Comparison of ENCODE assay signal across 13 cellular contexts in the genomic region with DNA sequence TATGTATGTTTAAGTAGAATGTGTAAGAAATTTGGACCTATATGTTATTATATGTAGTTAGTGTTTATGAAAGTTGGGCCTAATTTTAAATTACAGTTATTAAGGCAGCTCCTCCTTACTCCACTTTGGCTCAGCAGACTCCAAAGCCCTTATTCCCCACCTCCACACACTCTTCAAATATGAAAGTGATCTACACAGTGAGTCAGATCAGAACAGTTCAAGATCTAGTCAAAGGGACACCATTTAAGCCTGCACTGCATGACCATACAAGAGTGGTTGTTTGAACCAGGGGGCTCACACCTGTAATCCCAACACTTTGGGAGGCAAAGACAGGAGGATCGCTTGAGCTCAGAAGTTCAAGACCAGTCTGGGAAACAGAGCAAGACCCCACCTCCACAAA. TPM values are rescaled to one million over a fixed set of nuclear protein-coding genes. Genes with fewer than 3 reads are reported as not detected.
DNase-seq lines count a peak whose midpoint lies in the region; ATAC-seq and TF ChIP-seq lines count a peak whose summit lies in the region.
"Had no signal": no experiment of that assay in that cellular context is flagged by ENCODE, and none has a peak within 500 bp of the region (broad histone marks: within the 10 kb centered on the region; RNA-seq: fewer than 3 reads in every experiment).

No MANE protein-coding gene starts in this region.

- peaks cover 0 to 3% of the 10 kb centered on the region in 2 donors for H3K27me3 Mint-ChIP-seq in natural killer cell treated with Interleukin-12 subunit alpha and Interleukin-12 subunit beta and Interleukin-15 and Interleukin-18, amount 100 ng/mL, for 72 hours
- H3K27me3 Mint-ChIP-seq in natural killer cell (ENCODE audit: low read depth in 2 of 2), result peaks cover 0 to 6% of the 10 kb centered on the region in 2 donors

- DNase-seq in natural killer cell treated with Interleukin-12 subunit alpha and Interleukin-12 subunit beta and Interleukin-15 and Interleukin-18, amount 100 ng/mL, for 72 hours (ENCODE audit: low spot score), result no peak
- DNase-seq in natural killer cell (no peak), Karpas-422 (peak; percentile 16), right cardiac atrium (no peak), psoas muscle (no peak), G401 (ENCODE audit: low spot score) (no peak), thyroid gland (no peak)
- DNase-seq: dorsolateral prefrontal cortex; left cardiac atrium; NCI-H510A treated with DMSO at 0.1 percent for 48 hours; stimulated activated naive CD4-positive, alpha-beta T cell had no signal

- H3K9me3 Mint-ChIP-seq in natural killer cell treated with Interleukin-12 subunit alpha and Interleukin-12 subunit beta and Interleukin-15 and Interleukin-18, amount 100 ng/mL, for 72 hours, result no peaks in the 10 kb centered on the region
- H3K9me3 Mint-ChIP-seq in natural killer cell, result no peaks in the 10 kb centered on the region
- H3K9me3 Mint-ChIP-seq: neural progenitor cell had no signal

- H3K4me3 Mint-ChIP-seq in natural killer cell treated with Interleukin-12 subunit alpha and Interleukin-12 subunit beta and Interleukin-15 and Interleukin-18, amount 100 ng/mL, for 72 hours, result no peak overlapping the region
- H3K4me3 Mint-ChIP-seq in natural killer cell, result no peak overlapping the region
- H3K4me3 Mint-ChIP-seq: neural progenitor cell had no signal

- H4K20me1 ChIP-seq in Karpas-422 (ENCODE audit: insufficient read depth, low read depth, low read length), result no peaks in the 10 kb centered on the region

- peaks cover 29 to 30% of the 10 kb centered on the region in 2 donors for H3K4me1 Mint-ChIP-seq in natural killer cell treated with Interleukin-12 subunit alpha and Interleukin-12 subunit beta and Interleukin-15 and Interleukin-18, amount 100 ng/mL, for 72 hours (ENCODE audit: low read depth in 2 of 2)
- peaks cover 30 to 36% of the 10 kb centered on the region in 2 donors for H3K4me1 Mint-ChIP-seq in natural killer cell

- no peak overlapping the region for H2AFZ ChIP-seq in Karpas-422 (ENCODE audit: low read length)
- H2AFZ ChIP-seq: neural progenitor cell had no signal

- no peaks in the 10 kb centered on the region for H3K79me2 ChIP-seq in Karpas-422 (ENCODE audit: low read length)

- no peak overlapping the region for H3K27ac Mint-ChIP-seq in natural killer cell treated with Interleukin-12 subunit alpha and Interleukin-12 subunit beta and Interleukin-15 and Interleukin-18, amount 100 ng/mL, for 72 hours
- H3K27ac Mint-ChIP-seq in natural killer cell, result no peak overlapping the region
- H3K27ac Mint-ChIP-seq: neural progenitor cell had no signal

- peak; percentile 70 to 78 for ATAC-seq in natural killer cell treated with Interleukin-12 subunit alpha and Interleukin-12 subunit beta and Interleukin-15 and Interleukin-18, amount 100 ng/mL, for 72 hours
- no peak for ATAC-seq in natural killer cell
- peak; percentile 53 for ATAC-seq in HG02623 (IDR thresholded peaks at IDR 0.05; ENCODE audit: unreplicated experiment)
- no peak for ATAC-seq in right cardiac atrium
- no peak for ATAC-seq in psoas muscle
- ATAC-seq: left cardiac atrium had no signal

- intact Hi-C loops in natural killer cell (cut with micrococcal nuclease) (no loop called here), right cardiac atrium (cut with DNase I) (no loop called here), psoas muscle (cut with DNase I) (no loop called here), thyroid gland (cut with DNase I) (no loop called here)

- H3K4me1 ChIP-seq in Karpas-422 (ENCODE audit: low read length) (no peaks in the 10 kb centered on the region), right cardiac atrium (ENCODE audit: control insufficient read depth, insufficient read depth, low read length) (peaks cover 6% of the 10 kb centered on the region), psoas muscle (no peaks in the 10 kb centered on the region), thyroid gland (peaks cover 0 to 5% of the 10 kb centered on the region in 2 donors)

- TF ChIP-seq POLR2A in thyroid gland (IDR thresholded peaks at IDR 0.05), result no peak

- H3K27ac ChIP-seq in Karpas-422 (ENCODE audit: low read length) (no peak overlapping the region), right cardiac atrium (ENCODE audit: low read length) (no peak overlapping the region), psoas muscle (no peak overlapping the region), thyroid gland (no peak overlapping the region)
- H3K27ac ChIP-seq: dorsolateral prefrontal cortex, neural progenitor cell had no signal

- in situ Hi-C loops in G401 (cut with HindIII; ENCODE audit: low sequenced_read_pairs), result no loop called here

- H3K4me2 ChIP-seq in Karpas-422 (ENCODE audit: low read depth, low read length, poor library complexity, severe bottlenecking), result no peak overlapping the region
- H3K4me2 ChIP-seq: neural progenitor cell had no signal

- H3K9ac ChIP-seq in Karpas-422 (ENCODE audit: low read length), result no peak overlapping the region
- H3K9ac ChIP-seq: neural progenitor cell had no signal

- no peaks in the 10 kb centered on the region for H3K36me3 Mint-ChIP-seq in natural killer cell treated with Interleukin-12 subunit alpha and Interleukin-12 subunit beta and Interleukin-15 and Interleukin-18, amount 100 ng/mL, for 72 hours
- H3K36me3 Mint-ChIP-seq in natural killer cell, result no peaks in the 10 kb centered on the region
- H3K36me3 Mint-ChIP-seq: neural progenitor cell had no signal

- WGBS in right cardiac atrium, result 98% methylated on average over 1 of the region's 1 CpG
- WGBS in psoas muscle, 3 donors, result 93 to 100% (median 100%) methylated on average over 1 of the region's 1 CpG
- WGBS in thyroid gland, 2 donors, result 93 to 100% methylated on average over 1 of the region's 1 CpG

- TF ChIP-seq CTCF in natural killer cell (IDR thresholded peaks at IDR 0.05) (no peak), psoas muscle (IDR thresholded peaks at IDR 0.05) (no peak), thyroid gland (IDR thresholded peaks at IDR 0.05) (no peak)

- no peaks in the 10 kb centered on the region for H3K9me2 ChIP-seq in Karpas-422 (replicated peaks; ENCODE audit: insufficient read depth, low read length)

- H3K4me3 ChIP-seq in Karpas-422 (ENCODE audit: low read length), result no peak overlapping the region
- no peak overlapping the region for H3K4me3 ChIP-seq in right cardiac atrium (ENCODE audit: low read length)
- H3K4me3 ChIP-seq in psoas muscle, result no peak overlapping the region
- H3K4me3 ChIP-seq in thyroid gland (replicated peaks in 1 of 3), result no peak overlapping the region
- H3K4me3 ChIP-seq: dorsolateral prefrontal cortex, neural progenitor cell had no signal

- H3K27me3 ChIP-seq in Karpas-422 (ENCODE audit: low read length) (no peaks in the 10 kb centered on the region), right cardiac atrium (ENCODE audit: control insufficient read depth, insufficient read depth) (no peaks in the 10 kb centered on the region), psoas muscle (ENCODE audit: insufficient read depth in 3 of 3, low read length in 2 of 3) (no peaks in the 10 kb centered on the region), thyroid gland (no peaks in the 10 kb centered on the region)

- H3K9me3 ChIP-seq in Karpas-422 (ENCODE audit: low read length), result no peaks in the 10 kb centered on the region
- no peaks in the 10 kb centered on the region for H3K9me3 ChIP-seq in right cardiac atrium (ENCODE audit: control insufficient read depth, low read length)
- H3K9me3 ChIP-seq in psoas muscle, result no peaks in the 10 kb centered on the region
- H3K9me3 ChIP-seq in thyroid gland, result no peaks in the 10 kb centered on the region

- H3K36me3 ChIP-seq in Karpas-422 (ENCODE audit: insufficient read depth, low read length) (no peaks in the 10 kb centered on the region), psoas muscle (ENCODE audit: insufficient read depth in 1 of 2, low read depth in 1 of 2) (no peaks in the 10 kb centered on the region), thyroid gland (no peaks in the 10 kb centered on the region)
- H3K36me3 ChIP-seq: neural progenitor cell had no signal

RNA-seq across cellular contexts. Expression of a gene that starts 21.2 kb away (rescaled TPM):
- total RNA-seq in natural killer cell treated with Interleukin-12 subunit alpha and Interleukin-12 subunit beta and Interleukin-15 and Interleukin-18, amount 100 ng/mL, for 72 hours, result 10 to 100 TPM; 48.8 to 76.0 TPM
- total RNA-seq in natural killer cell (100 to 1,000 TPM; 211 to 514 (median 264) TPM), right cardiac atrium (under 1 TPM in 2 of 4 donors, not detected in 2; 0.22 to 0.24 TPM), psoas muscle (1 to 10 TPM in 1 of 4 donors, under 1 TPM in 3; 0.43 to 1.4 (median 0.74) TPM), thyroid gland (1 to 10 TPM; 1.1 to 2.3 (median 1.6) TPM)
- total RNA-seq in Karpas-422 (2014; rRNA removed; shearing (Covaris generic); ENCODE audit: low replicate concordance), result 43.4 and 52.8 TPM in 2 replicates
- polyA plus RNA-seq in right cardiac atrium (0.18 TPM), psoas muscle (1 to 10 TPM in 2 of 3 donors, under 1 TPM in 1; 0.25 to 2.9 (median 1.8) TPM)
- 0.27 TPM in 1 of 2 replicates, not detected in the other for total RNA-seq in G401 (2014; rRNA removed; shearing (Covaris generic))

Comparison
In these comparisons a context has a peak if more than half of its experiments do, and no peak if none do; other contexts are left out.
1. ATAC-seq: peak in natural killer cell treated with Interleukin-12 subunit alpha and Interleukin-12 subunit beta and Interleukin-15 and Interleukin-18, amount 100 ng/mL, for 72 hours (2 of 2) and HG02623 (single experiment); none in natural killer cell (0 of 3), right cardiac atrium (0 of 2) and psoas muscle (0 of 4).
2. RNA of a gene that starts 21.2 kb away (total RNA-seq): 211 to 514 TPM in natural killer cell, 48.8 to 76.0 TPM in natural killer cell treated with Interleukin-12 subunit alpha and Interleukin-12 subunit beta and Interleukin-15 and Interleukin-18, amount 100 ng/mL, for 72 hours and 43.4 to 52.8 TPM in Karpas-422; 1.1 to 2.3 TPM in thyroid gland, 0.43 to 1.4 TPM in psoas muscle, 0.27 TPM in G401 and 0.22 to 0.24 TPM in right cardiac atrium; every median in the first group is over 10 times any median in the second.